Comparison of ENCODE assay signal across 29 cellular contexts in the genomic region with DNA sequence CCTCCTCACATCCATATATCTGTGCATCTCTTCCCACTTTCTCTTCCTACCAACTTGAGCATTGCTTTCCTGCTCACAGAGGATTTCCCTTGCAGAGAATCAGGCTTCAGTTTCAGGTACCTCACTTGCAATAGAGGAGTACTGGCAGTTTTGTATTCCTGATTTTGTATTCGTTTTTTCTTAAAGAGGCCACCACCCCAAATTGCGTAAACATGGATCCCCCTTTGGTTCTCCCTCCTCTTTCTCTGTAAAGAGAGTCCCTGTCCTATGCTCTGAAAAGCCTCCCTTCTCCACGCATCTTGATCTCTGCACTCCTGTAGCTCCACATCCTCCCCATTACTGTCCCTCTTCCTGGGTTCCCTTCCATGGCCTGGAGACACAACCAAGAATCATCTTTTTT. TPM values are rescaled to one million over a fixed set of nuclear protein-coding genes. Genes with fewer than 3 reads are reported as not detected.
"Had no signal": no experiment of that assay in that cellular context is flagged by ENCODE, and none has a peak within 500 bp of the region (broad histone marks: within the 10 kb centered on the region; RNA-seq: fewer than 3 reads in every experiment).

No MANE protein-coding gene starts in this region.

- DNase-seq: naive thymus-derived CD4-positive, alpha-beta T cell; natural killer cell; occipital lobe; pancreas; right cardiac atrium; right lobe of liver; sigmoid colon; spleen; stimulated activated CD4-positive, alpha-beta T cell treated with anti-CD3 and anti-CD28 coated beads, Interleukin-12 subunit alpha, Interleukin-12 subunit beta, amount 100 ng/mL, for 4 hours; stimulated activated CD4-positive, alpha-beta T cell treated with anti-CD3 and anti-CD28 coated beads, Interleukin-1b, Interleukin-23, amount 100 ng/mL, for 48 hours; stimulated activated CD4-positive, alpha-beta T cell treated with anti-CD3 and anti-CD28 coated beads, Interleukin-4, amount 100 ng/mL, for 1 hour; stimulated activated CD4-positive, alpha-beta T cell treated with anti-CD3 and anti-CD28 coated beads, Interleukin-4, amount 100 ng/mL, for 4 hours; stimulated activated CD8-positive, alpha-beta memory T cell treated with anti-CD3 and anti-CD28 coated beads, Interleukin-4, amount 100 ng/mL, for 48 hours; stimulated activated naive CD4-positive, alpha-beta T cell; stimulated activated naive CD8-positive, alpha-beta T cell treated with anti-CD3 and anti-CD28 coated beads, Interleukin-15, amount 100 ng/mL, for 72 hours; stimulated activated naive CD8-positive, alpha-beta T cell treated with anti-CD3 and anti-CD28 coated beads, Interleukin-15, Interleukin-2, amounts not matched to agents 100 U/mL and 50 U/mL, for 24 hours; substantia nigra; testis; tibial artery; transverse colon; upper lobe of right lung; uterus had no signal

- ATAC-seq: naive thymus-derived CD4-positive, alpha-beta T cell; natural killer cell; pancreas; right lobe of liver; stimulated activated naive CD8-positive, alpha-beta T cell treated with anti-CD3 and anti-CD28 coated beads, Interleukin-15, amount 100 ng/mL, for 72 hours; stimulated activated naive CD8-positive, alpha-beta T cell treated with anti-CD3 and anti-CD28 coated beads, Interleukin-15, Interleukin-2, amounts not matched to agents 100 U/mL and 50 U/mL, for 24 hours; upper lobe of right lung had no signal

- H3K27me3 ChIP-seq: neural progenitor cell, pancreas, right lobe of liver, sigmoid colon, spleen, suprapubic skin, testis, tibial artery, transverse colon, upper lobe of right lung, uterus had no signal

- H3K36me3 ChIP-seq: neural progenitor cell, pancreas, prostate gland, right lobe of liver, sigmoid colon, spleen, suprapubic skin, tibial artery, transverse colon, upper lobe of right lung, uterus had no signal

- H3K9ac ChIP-seq: neural progenitor cell had no signal

- H3K9me3 ChIP-seq: pancreas, prostate gland, right lobe of liver, sigmoid colon, spleen, suprapubic skin, testis, tibial artery, transverse colon, upper lobe of right lung, uterus had no signal

- H3K27ac ChIP-seq: neural progenitor cell, pancreas, prostate gland, right lobe of liver, skin epidermis, spleen, suprapubic skin, testis, tibial artery, upper lobe of right lung had no signal

- H3K4me1 ChIP-seq: neural progenitor cell, pancreas, prostate gland, right lobe of liver, spleen, suprapubic skin, testis had no signal

- H3K4me2 ChIP-seq: neural progenitor cell, smooth muscle cell had no signal

- H3K4me3 ChIP-seq: neural progenitor cell, pancreas, prostate gland, right lobe of liver, sigmoid colon, skin epidermis, smooth muscle cell, spleen, suprapubic skin, testis, tibial artery, transverse colon, upper lobe of right lung, uterus had no signal

- H2AFZ ChIP-seq: neural progenitor cell had no signal

RNA-seq across cellular contexts. Expression of a gene that starts 32.2 kb away (rescaled TPM):
- total RNA-seq: osteocyte, right lobe of liver, suprapubic skin, upper lobe of right lung had no signal
- polyA plus RNA-seq: naive thymus-derived CD4-positive, alpha-beta T cell had no signal

RNA-seq across cellular contexts. Expression of a gene that starts 44.1 kb away (rescaled TPM):
- polyA plus RNA-seq: naive thymus-derived CD4-positive, alpha-beta T cell; neural cell had no signal
